1 cellular context compared by ENCODE assay signal in genomic region chr15:70558406-70559222, GRCh38.
TF ChIP-seq lines count a peak whose summit lies in the region.

No MANE protein-coding gene starts in this region.

TF ChIP-seq in IMR-90, 13 proteins besides CTCF, POLR2A, EP300 and RAD21:
- TF ChIP-seq RFX5 (IDR thresholded peaks at IDR 0.05; ENCODE audit: low read depth, low read length), result no peak
- no peak for TF ChIP-seq ELK1 (IDR thresholded peaks at IDR 0.05; ENCODE audit: borderline replicate concordance, low read depth, low read length)
- TF ChIP-seq BHLHE40 (IDR thresholded peaks at IDR 0.05; ENCODE audit: low read depth, low read length), result no peak
- no peak for TF ChIP-seq MAZ (IDR thresholded peaks at IDR 0.05; ENCODE audit: borderline replicate concordance, low read depth, low read length)
- TF ChIP-seq CHD1 (IDR thresholded peaks at IDR 0.05; ENCODE audit: low read depth, low read length), result no peak
- no peak for TF ChIP-seq RCOR1 (IDR thresholded peaks at IDR 0.05; ENCODE audit: insufficient replicate concordance, low read length)
- no peak for TF ChIP-seq NFE2L2 (IDR thresholded peaks at IDR 0.05; ENCODE audit: low read depth, low read length)
- no peak for TF ChIP-seq MAFK (IDR thresholded peaks at IDR 0.05; ENCODE audit: low read depth, low read length)
- no peak for TF ChIP-seq SMC3 (IDR thresholded peaks at IDR 0.05; ENCODE audit: low read depth, low read length)
- TF ChIP-seq MXI1 (IDR thresholded peaks at IDR 0.05; ENCODE audit: borderline replicate concordance, low read depth, low read length), result no peak
- no peak for TF ChIP-seq CEBPB (IDR thresholded peaks at IDR 0.05; ENCODE audit: low read depth, low read length)
- TF ChIP-seq FOS (IDR thresholded peaks at IDR 0.05; ENCODE audit: low read depth, low read length), result no peak
- TF ChIP-seq USF2 (IDR thresholded peaks at IDR 0.05; ENCODE audit: low read depth, low read length), result no peak
